22 cellular contexts compared by ENCODE assay signal in genomic region chr17:9080296-9080914, GRCh38. TPM values are rescaled to one million over a fixed set of nuclear protein-coding genes. Genes with fewer than 3 reads are reported as not detected.
A peak's percentile ranks its signal among the peaks of the same experiment; 100 is the strongest.
DNase-seq lines count a peak whose midpoint lies in the region; ATAC-seq and TF ChIP-seq lines count a peak whose summit lies in the region.
"Had no signal": no experiment of that assay in that cellular context is flagged by ENCODE, and none has a peak within 500 bp of the region (broad histone marks: within the 10 kb centered on the region; RNA-seq: fewer than 3 reads in every experiment).

No MANE protein-coding gene starts in this region.

- CTCF ChIA-PET in CD4-positive, alpha-beta T cell (lab: Charles Lee), result no interaction called here
- CTCF ChIA-PET in HEK293 (lab: Yijun Ruan, JAX), result interaction anchor here (1.0 to 1.2 kb wide), 2 partner anchors 9 to 82 kb away, joined by 3 to 4 read pairs; no protein-coding TSS in a partner anchor

- H3K9me3 Mint-ChIP-seq in CD4-positive, alpha-beta T cell, result no peaks in the 10 kb centered on the region
- H3K9me3 Mint-ChIP-seq in activated naive CD8-positive, alpha-beta T cell treated with anti-CD3 and anti-CD28 coated beads, Interleukin-2, amount 10 ng/mL, durations not matched to agents 7 days and 5 days, result peaks cover 17% of the 10 kb centered on the region
- H3K9me3 Mint-ChIP-seq in naive thymus-derived CD8-positive, alpha-beta T cell, result peaks cover 0 to 9% (median 3%) of the 10 kb centered on the region in 9 donors
- H3K9me3 Mint-ChIP-seq in endodermal cell, result no peaks in the 10 kb centered on the region

- TF ChIP-seq CTCF in CD4-positive, alpha-beta T cell (IDR thresholded peaks at IDR 0.05), result no peak
- no peak for TF ChIP-seq CTCF in HEK293 (tag by site-specific recombination; IDR thresholded peaks at IDR 0.05)
- no peak for TF ChIP-seq CTCF in endodermal cell (conservative IDR thresholded peaks at IDR 0.05)

- intact Hi-C loops in CD4-positive, alpha-beta T cell (cut with DNase I, micrococcal nuclease), result no loop called here

- H3K4me1 ChIP-seq in HEK293 (ENCODE audit: control insufficient read depth, insufficient read depth, low read length), result peaks cover 3% of the 10 kb centered on the region; the same call in 1 of the 2 replicates
- peaks cover 4% of the 10 kb centered on the region for H3K4me1 ChIP-seq in endodermal cell (ENCODE audit: control insufficient read depth, insufficient read depth, low read length)

- H3K36me3 Mint-ChIP-seq in CD4-positive, alpha-beta T cell (ENCODE audit: low read depth), result no peaks in the 10 kb centered on the region
- no peaks in the 10 kb centered on the region for H3K36me3 Mint-ChIP-seq in activated naive CD8-positive, alpha-beta T cell treated with anti-CD3 and anti-CD28 coated beads, Interleukin-2, amount 10 ng/mL, durations not matched to agents 7 days and 5 days
- H3K36me3 Mint-ChIP-seq in naive thymus-derived CD8-positive, alpha-beta T cell, result no peaks in the 10 kb centered on the region
- H3K36me3 Mint-ChIP-seq in endodermal cell (ENCODE audit: low read depth), result no peaks in the 10 kb centered on the region
- H3K36me3 Mint-ChIP-seq: brain had no signal

- no peaks in the 10 kb centered on the region for H3K27me3 Mint-ChIP-seq in CD4-positive, alpha-beta T cell
- H3K27me3 Mint-ChIP-seq in activated naive CD8-positive, alpha-beta T cell treated with anti-CD3 and anti-CD28 coated beads, Interleukin-2, amount 10 ng/mL, durations not matched to agents 7 days and 5 days, result peaks cover 4% of the 10 kb centered on the region
- H3K27me3 Mint-ChIP-seq in naive thymus-derived CD8-positive, alpha-beta T cell, result no peaks in the 10 kb centered on the region
- H3K27me3 Mint-ChIP-seq in endodermal cell (ENCODE audit: insufficient read depth), result no peaks in the 10 kb centered on the region
- H3K27me3 Mint-ChIP-seq: brain had no signal

- peaks cover 6% of the 10 kb centered on the region for H3K9me3 ChIP-seq in CD4-positive, alpha-beta T cell (ENCODE audit: control insufficient read depth, low read length)
- H3K9me3 ChIP-seq in HEK293 (ENCODE audit: control insufficient read depth, insufficient read depth, low read depth, low read length) (no peaks in the 10 kb centered on the region), endodermal cell (ENCODE audit: control insufficient read depth, low read length) (no peaks in the 10 kb centered on the region)
- H3K9me3 ChIP-seq: SJSA1, transverse colon had no signal

- peaks cover 37% of the 10 kb centered on the region for H3K4me1 Mint-ChIP-seq in CD4-positive, alpha-beta T cell (ENCODE audit: low read depth)
- H3K4me1 Mint-ChIP-seq in activated naive CD8-positive, alpha-beta T cell treated with anti-CD3 and anti-CD28 coated beads, Interleukin-2, amount 10 ng/mL, durations not matched to agents 7 days and 5 days, result no peaks in the 10 kb centered on the region
- H3K4me1 Mint-ChIP-seq in naive thymus-derived CD8-positive, alpha-beta T cell, result peaks cover 14 to 33% (median 29%) of the 10 kb centered on the region in 4 donors
- H3K4me1 Mint-ChIP-seq in endodermal cell, result peaks cover 13% of the 10 kb centered on the region
- H3K4me1 Mint-ChIP-seq: brain had no signal

- POLR2A ChIA-PET in CD4-positive, alpha-beta T cell (lab: Charles Lee), result no interaction called here
- POLR2A ChIA-PET in HEK293 (lab: Yijun Ruan, JAX), result no interaction called here
- POLR2A ChIA-PET in activated naive CD8-positive, alpha-beta T cell treated with anti-CD3 and anti-CD28 coated beads, Interleukin-2, amount 10 ng/mL, durations not matched to agents 7 days and 5 days (lab: Charles Lee), result no interaction called here
- POLR2A ChIA-PET in naive thymus-derived CD8-positive, alpha-beta T cell (lab: Charles Lee), result no interaction called here

- H3K27ac ChIP-seq in CD4-positive, alpha-beta T cell (ENCODE audit: low read depth, low read length), result no peak overlapping the region
- H3K27ac ChIP-seq in HEK293 (ENCODE audit: extremely low read depth, low read depth, low read length) (no peak overlapping the region), endodermal cell (ENCODE audit: low read depth, low read length) (no peak overlapping the region)
- H3K27ac ChIP-seq: SJSA1, transverse colon had no signal

- H3K9ac ChIP-seq in endodermal cell (ENCODE audit: extremely low read depth, low read length, poor library complexity, severe bottlenecking), result no peak overlapping the region

- no peaks in the 10 kb centered on the region for H3K36me3 ChIP-seq in HEK293 (ENCODE audit: control insufficient read depth in 2 of 2, insufficient read depth in 1 of 2, low read length in 2 of 2)
- peaks cover 6% of the 10 kb centered on the region for H3K36me3 ChIP-seq in endodermal cell (ENCODE audit: control insufficient read depth, insufficient read depth, low read length)
- H3K36me3 ChIP-seq: SJSA1, transverse colon had no signal

- no peak for ATAC-seq in CD4-positive, alpha-beta T cell (ENCODE audit: poor library complexity)
- no peak for ATAC-seq in activated naive CD8-positive, alpha-beta T cell treated with anti-CD3 and anti-CD28 coated beads, Interleukin-2, amount 10 ng/mL, durations not matched to agents 7 days and 5 days (ENCODE audit: low read depth)
- ATAC-seq in naive thymus-derived CD8-positive, alpha-beta T cell, result no peak
- ATAC-seq in HG03469 (IDR thresholded peaks at IDR 0.05; ENCODE audit: unreplicated experiment), result no peak
- ATAC-seq: HCT116; left colon; stimulated activated naive CD8-positive, alpha-beta T cell treated with anti-CD3 and anti-CD28 coated beads, Interleukin-15, Interleukin-2, amounts not matched to agents 100 U/mL and 50 U/mL, for 24 hours had no signal

- peak overlapping the region; percentile 47 for H3K27ac Mint-ChIP-seq in CD4-positive, alpha-beta T cell
- peak overlapping the region; percentile 76 for H3K27ac Mint-ChIP-seq in activated naive CD8-positive, alpha-beta T cell treated with anti-CD3 and anti-CD28 coated beads, Interleukin-2, amount 10 ng/mL, durations not matched to agents 7 days and 5 days
- H3K27ac Mint-ChIP-seq in naive thymus-derived CD8-positive, alpha-beta T cell, result peak overlapping the region; percentile 13 to 93 (median 78)
- no peak overlapping the region for H3K27ac Mint-ChIP-seq in endodermal cell
- H3K27ac Mint-ChIP-seq: activated naive CD4-positive, alpha-beta T cell treated with anti-CD3 and anti-CD28 coated beads for 36 hours; brain had no signal

- H3K27me3 ChIP-seq in CD4-positive, alpha-beta T cell (ENCODE audit: control insufficient read depth, insufficient read depth, low read length), result no peaks in the 10 kb centered on the region
- no peaks in the 10 kb centered on the region for H3K27me3 ChIP-seq in endodermal cell (ENCODE audit: control insufficient read depth, insufficient read depth, low read length, poor library complexity, severe bottlenecking)
- H3K27me3 ChIP-seq: SJSA1, transverse colon had no signal

- no peak overlapping the region for H3K4me3 Mint-ChIP-seq in CD4-positive, alpha-beta T cell
- no peak overlapping the region for H3K4me3 Mint-ChIP-seq in activated naive CD8-positive, alpha-beta T cell treated with anti-CD3 and anti-CD28 coated beads, Interleukin-2, amount 10 ng/mL, durations not matched to agents 7 days and 5 days
- H3K4me3 Mint-ChIP-seq in naive thymus-derived CD8-positive, alpha-beta T cell, result peak overlapping the region in 3 of 10 donors; percentile 8 to 41 (median 26)
- H3K4me3 Mint-ChIP-seq in endodermal cell, result no peak overlapping the region
- H3K4me3 Mint-ChIP-seq: activated naive CD4-positive, alpha-beta T cell treated with anti-CD3 and anti-CD28 coated beads for 36 hours; brain had no signal

- H3K4me3 ChIP-seq in HEK293 (ENCODE audit: low read depth, low read length) (no peak overlapping the region), endodermal cell (ENCODE audit: low read length) (no peak overlapping the region)
- H3K4me3 ChIP-seq: SJSA1, skin epidermis, transverse colon had no signal

- WGBS in endodermal cell (ENCODE audit: insufficient coverage in 1 of 2, insufficient read length in 1 of 2), 2 experiments, result 83 to 92% methylated on average over 2 to 7 of the region's 7 CpGs

- DNase-seq in CD4-positive, alpha-beta T cell, result no peak
- DNase-seq in activated naive CD8-positive, alpha-beta T cell treated with anti-CD3 and anti-CD28 coated beads, Interleukin-2, amount 10 ng/mL, durations not matched to agents 7 days and 5 days, result no peak
- DNase-seq in naive thymus-derived CD8-positive, alpha-beta T cell, result peak in 1 of 10 donors; percentile 3
- DNase-seq in 8988T (no peak), endodermal cell (no peak)
- DNase-seq: activated CD4-positive, CD25-positive, alpha-beta regulatory T cell treated with anti-CD3 and anti-CD28 coated beads, Interleukin-2, amount 50 U/mL, for 72 hours; Calu3; glutamatergic neuron; left colon; NCI-H1092 treated with DMSO at 0.1 percent for 48 hours; NCI-H2029 treated with DMSO at 0.1 percent for 48 hours; NCI-H510A; stimulated activated naive CD8-positive, alpha-beta T cell treated with anti-CD3 and anti-CD28 coated beads, Interleukin-15, Interleukin-2, amounts not matched to agents 100 U/mL and 50 U/mL, for 24 hours; T-helper 9 cell; transverse colon had no signal

TF ChIP-seq in HEK293, 187 proteins besides CTCF, POLR2A, EP300 and RAD21:
- no peak for TF ChIP-seq ZNF335 (tag by site-specific recombination; conservative IDR thresholded peaks at IDR 0.05)
- peak; percentile 79; the same call in 1 of the 2 replicates for TF ChIP-seq ZNF449 (tag by site-specific recombination; IDR thresholded peaks at IDR 0.05)
- no peak for TF ChIP-seq ZNF623 (tag by site-specific recombination; IDR thresholded peaks at IDR 0.05)

RNA-seq across cellular contexts. Expression of gene NTN1, which starts 59.1 kb away (rescaled TPM):
- total RNA-seq in CD4-positive, alpha-beta T cell, result under 1 TPM; 0.08 to 0.14 TPM
- total RNA-seq in activated naive CD8-positive, alpha-beta T cell treated with anti-CD3 and anti-CD28 coated beads, Interleukin-2, amount 10 ng/mL, durations not matched to agents 7 days and 5 days, result under 1 TPM in 1 of 2 experiments, not detected in 1; 0.09 TPM
- under 1 TPM in 1 of 2 experiments, not detected in 1; 0.05 TPM for total RNA-seq in naive thymus-derived CD8-positive, alpha-beta T cell
- polyA plus RNA-seq in naive thymus-derived CD8-positive, alpha-beta T cell, result not detected
- total RNA-seq in endodermal cell, result 10 to 100 TPM; 17.0 to 40.4 TPM
- polyA plus RNA-seq in endodermal cell (2013, experiment 1 of 2), result 14.7 TPM
- 18.4 TPM for polyA plus RNA-seq in endodermal cell (2013, experiment 2 of 2)

Comparison
In these comparisons a context has a peak if more than half of its experiments do, and no peak if none do; other contexts are left out.
1. RNA of gene NTN1, which starts 59.1 kb away (total RNA-seq): 17.0 to 40.4 TPM in endodermal cell; 0.08 to 0.14 TPM in CD4-positive, alpha-beta T cell, 0.09 TPM in activated naive CD8-positive, alpha-beta T cell treated with anti-CD3 and anti-CD28 coated beads, Interleukin-2, amount 10 ng/mL, durations not matched to agents 7 days and 5 days and 0.05 TPM in naive thymus-derived CD8-positive, alpha-beta T cell; every median in the first group is over 10 times any median in the second.